Comparison of ENCODE assay signal across 24 cellular contexts in the genomic region with DNA sequence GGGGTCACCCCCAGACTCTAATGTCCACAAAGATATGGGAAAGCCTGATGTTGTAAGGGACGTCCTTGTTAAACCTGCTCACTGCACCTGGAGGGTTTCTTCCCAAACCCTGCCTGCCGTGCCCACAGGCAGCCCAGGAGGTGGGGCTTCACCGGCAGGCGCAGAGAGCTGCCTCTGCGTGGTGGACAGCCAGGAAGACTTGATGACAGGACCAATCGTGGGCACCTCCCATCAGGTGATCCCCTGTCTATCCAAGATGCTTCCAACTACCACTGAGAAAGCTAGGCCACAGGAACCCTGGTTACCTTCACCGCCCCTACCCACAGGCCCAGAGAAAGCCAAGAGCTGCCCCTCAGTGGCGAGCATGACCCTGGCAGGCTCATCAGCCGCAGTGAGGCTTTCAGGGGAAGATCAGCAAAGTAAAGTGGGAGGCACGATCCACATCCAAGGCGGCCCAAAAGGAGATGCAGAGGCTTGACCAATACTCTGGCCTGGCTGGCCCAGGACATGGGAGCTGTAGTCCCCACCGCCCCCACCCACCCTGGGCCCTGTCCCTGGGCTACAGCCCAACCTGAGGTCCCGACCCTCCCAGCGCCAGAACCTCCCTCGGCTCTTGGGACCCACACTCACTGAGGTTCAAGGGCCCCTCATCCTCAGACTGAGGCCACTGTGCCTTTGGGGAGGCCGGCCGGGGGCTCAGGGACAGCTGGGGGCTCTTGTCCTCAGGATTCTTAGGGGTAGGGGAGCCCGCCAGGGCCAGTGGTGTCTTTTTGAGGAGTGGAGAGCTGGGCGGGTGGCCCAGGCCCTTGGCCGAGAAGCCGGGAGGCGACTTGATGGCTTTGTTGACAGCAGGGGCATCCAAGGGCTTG. TPM values are rescaled to one million over a fixed set of nuclear protein-coding genes. Genes with fewer than 3 reads are reported as not detected.
DNase-seq lines count a peak whose midpoint lies in the region; ATAC-seq and TF ChIP-seq lines count a peak whose summit lies in the region.
"Had no signal": no experiment of that assay in that cellular context is flagged by ENCODE, and none has a peak within 500 bp of the region (broad histone marks: within the 10 kb centered on the region; RNA-seq: fewer than 3 reads in every experiment).

No MANE protein-coding gene starts in this region.

- TF ChIP-seq CTCF in left ventricle myocardium inferior (IDR thresholded peaks at IDR 0.05; ENCODE audit: borderline replicate concordance) (no peak), DND-41 (IDR thresholded peaks at IDR 0.05; ENCODE audit: borderline replicate concordance, extremely low read depth, low read length, poor library complexity, severe bottlenecking) (no peak), mucosa of descending colon (IDR thresholded peaks at IDR 0.05) (no peak)

- intact Hi-C loops in left ventricle myocardium superior (cut with micrococcal nuclease) (no loop called here), left ventricle myocardium inferior (cut with micrococcal nuclease) (no loop called here), mucosa of descending colon (cut with DNase I, micrococcal nuclease) (no loop called here)

- H2AFZ ChIP-seq in DND-41 (ENCODE audit: low read depth, low read length) (no peak overlapping the region), mesenchymal stem cell (ENCODE audit: low read depth, low read length) (no peak overlapping the region), trophoblast cell (ENCODE audit: insufficient read depth, low read length, poor library complexity) (no peak overlapping the region)

- H2AK5ac ChIP-seq in mesenchymal stem cell (ENCODE audit: low read length, severe bottlenecking) (no peak overlapping the region), trophoblast cell (ENCODE audit: low read length) (no peak overlapping the region)

- DNase-seq in left ventricle myocardium superior (no peak), left ventricle myocardium inferior (no peak), DND-41 (no peak), mesenchymal stem cell (no peak), trophoblast cell (no peak), mucosa of descending colon (no peak), NCI-H128 (lab: John Stamatoyannopoulos, UW; ENCODE audit: unreplicated experiment) (no peak)
- DNase-seq: BE2C; CD4-positive, alpha-beta memory T cell; Kasumi-1; NCI-H1417; NCI-H1694 treated with DMSO at 0.1 percent for 48 hours; NCI-H2081 treated with DMSO at 0.1 percent for 48 hours; NCI-H2171 treated with DMSO at 0.1 percent for 48 hours; NCI-H446; NCI-H526 treated with DMSO at 0.1 percent for 48 hours; SIG-M5; SK-N-SH had no signal

- H4K91ac ChIP-seq in mesenchymal stem cell (ENCODE audit: low read length) (no peak overlapping the region), trophoblast cell (ENCODE audit: low read depth, low read length) (no peak overlapping the region)

- H3K23ac ChIP-seq in mesenchymal stem cell (ENCODE audit: low read length in 2 of 2): no peak overlapping the region
- H3K23ac ChIP-seq in trophoblast cell (ENCODE audit: low read length): no peak overlapping the region

- no peak overlapping the region for H4K12ac ChIP-seq in trophoblast cell (ENCODE audit: low read depth, low read length)

- peaks cover 56% of the 10 kb centered on the region for H4K20me1 ChIP-seq in DND-41 (ENCODE audit: insufficient read depth, low read length)

- H3K27ac ChIP-seq in left ventricle myocardium inferior (replicated peaks) (no peak overlapping the region), DND-41 (ENCODE audit: low read length) (no peak overlapping the region), mesenchymal stem cell (ENCODE audit: low read length, poor library complexity, severe bottlenecking) (no peak overlapping the region), trophoblast cell (ENCODE audit: low read depth, low read length) (no peak overlapping the region)

- H3K36me3 ChIP-seq in left ventricle myocardium inferior: peaks cover 38% of the 10 kb centered on the region
- H3K36me3 ChIP-seq in DND-41 (ENCODE audit: insufficient read depth, low read length): peaks cover 67% of the 10 kb centered on the region
- peaks cover 39 to 68% of the 10 kb centered on the region in 2 experiments for H3K36me3 ChIP-seq in mesenchymal stem cell (ENCODE audit: control insufficient read depth in 1 of 2, insufficient read depth in 2 of 2, low read depth in 1 of 2, low read length in 2 of 2)
- H3K36me3 ChIP-seq in trophoblast cell (ENCODE audit: control insufficient read depth in 1 of 2, insufficient read depth in 2 of 2, low read length in 2 of 2): peaks cover 49 to 58% of the 10 kb centered on the region in 2 experiments
- H3K36me3 ChIP-seq in mucosa of descending colon (ENCODE audit: low read depth): no peaks in the 10 kb centered on the region

- H3K14ac ChIP-seq in mesenchymal stem cell (ENCODE audit: low read length in 2 of 2) (no peak overlapping the region), trophoblast cell (ENCODE audit: low read length) (no peak overlapping the region)

- H3K79me2 ChIP-seq in DND-41 (ENCODE audit: insufficient read depth, low read length) (peaks cover 58% of the 10 kb centered on the region), trophoblast cell (ENCODE audit: control insufficient read depth, insufficient read depth, low read length, poor library complexity) (peaks cover 19% of the 10 kb centered on the region)

- H2BK12ac ChIP-seq in mesenchymal stem cell (ENCODE audit: low read length in 2 of 2) (no peak overlapping the region), trophoblast cell (ENCODE audit: low read length) (no peak overlapping the region)

- H3K27me3 ChIP-seq in left ventricle myocardium inferior (ENCODE audit: low read depth) (no peaks in the 10 kb centered on the region), DND-41 (ENCODE audit: insufficient read depth, low read length, poor library complexity) (no peaks in the 10 kb centered on the region), mesenchymal stem cell (ENCODE audit: control insufficient read depth in 1 of 2, insufficient read depth in 1 of 2, low read length in 2 of 2) (no peaks in the 10 kb centered on the region), trophoblast cell (ENCODE audit: insufficient read depth, low read length) (no peaks in the 10 kb centered on the region)
- H3K27me3 ChIP-seq: BE2C had no signal

- H2BK5ac ChIP-seq in mesenchymal stem cell (ENCODE audit: low read depth, low read length, poor library complexity, severe bottlenecking) (no peak overlapping the region), trophoblast cell (ENCODE audit: low read depth, low read length, poor library complexity) (no peak overlapping the region)

- H3K9ac ChIP-seq in DND-41 (ENCODE audit: low read depth, low read length) (no peak overlapping the region), mesenchymal stem cell (ENCODE audit: low read length) (no peak overlapping the region), trophoblast cell (ENCODE audit: low read length) (no peak overlapping the region)
- H3K9ac ChIP-seq: SK-N-SH had no signal

- peak overlapping the region; percentile 30 for H2BK15ac ChIP-seq in mesenchymal stem cell (ENCODE audit: low read depth, poor library complexity, severe bottlenecking)

- WGBS in mesenchymal stem cell: 96% methylated on average over 22 of the region's 22 CpGs
- WGBS in trophoblast cell (ENCODE audit: extremely low coverage, insufficient coverage, insufficient read length): no CpG with 5 or more reads among the region's 22 CpGs

- H3K4me3 ChIP-seq in left ventricle myocardium inferior (no peak overlapping the region), DND-41 (ENCODE audit: low read depth in 1 of 2, low read length in 2 of 2) (no peak overlapping the region), mesenchymal stem cell (ENCODE audit: insufficient read depth in 1 of 2, low read depth in 1 of 2, low read length in 2 of 2) (no peak overlapping the region), trophoblast cell (ENCODE audit: low read depth, low read length) (no peak overlapping the region), mucosa of descending colon (no peak overlapping the region)

- peaks cover 53% of the 10 kb centered on the region for H3K4me1 ChIP-seq in left ventricle myocardium inferior
- H3K4me1 ChIP-seq in DND-41 (ENCODE audit: insufficient read depth, low read length): peaks cover 40% of the 10 kb centered on the region
- H3K4me1 ChIP-seq in mesenchymal stem cell (ENCODE audit: control insufficient read depth, insufficient read depth, low read depth, low read length): peaks cover 23% of the 10 kb centered on the region
- H3K4me1 ChIP-seq in trophoblast cell (ENCODE audit: control insufficient read depth in 1 of 2, insufficient read depth in 2 of 2, low read length in 2 of 2): peaks cover 12 to 14% of the 10 kb centered on the region in 2 experiments
- peaks cover 25% of the 10 kb centered on the region for H3K4me1 ChIP-seq in mucosa of descending colon (ENCODE audit: low read depth)

- H3K79me1 ChIP-seq in mesenchymal stem cell (replicated peaks; ENCODE audit: low read length, poor library complexity, severe bottlenecking) (peaks cover 41% of the 10 kb centered on the region), trophoblast cell (ENCODE audit: low read length) (peaks cover 9% of the 10 kb centered on the region)

- H3K9me3 ChIP-seq in left ventricle myocardium inferior (replicated peaks) (no peaks in the 10 kb centered on the region), DND-41 (ENCODE audit: insufficient read depth, low read length, severe bottlenecking) (no peaks in the 10 kb centered on the region), mesenchymal stem cell (ENCODE audit: control insufficient read depth, low read length) (no peaks in the 10 kb centered on the region), trophoblast cell (ENCODE audit: insufficient read depth, low read depth, low read length) (no peaks in the 10 kb centered on the region), mucosa of descending colon (no peaks in the 10 kb centered on the region)
- H3K9me3 ChIP-seq: BE2C, SK-N-SH had no signal

- ATAC-seq in left ventricle myocardium superior (peak; percentile 15), DND-41 (ENCODE audit: insufficient read depth, low read depth) (no peak), HG02798 (IDR thresholded peaks at IDR 0.05; ENCODE audit: poor library complexity, unreplicated experiment) (no peak), mucosa of descending colon (no peak)
- ATAC-seq: HCT116 had no signal

- H4K8ac ChIP-seq in mesenchymal stem cell (ENCODE audit: low read length) (no peak overlapping the region), trophoblast cell (ENCODE audit: low read depth, low read length) (no peak overlapping the region)

- H3K4ac ChIP-seq in mesenchymal stem cell (ENCODE audit: low read depth in 1 of 2, low read length in 2 of 2) (no peak overlapping the region), trophoblast cell (ENCODE audit: low read depth, low read length) (peak overlapping the region; percentile 61)

- H3K4me2 ChIP-seq in DND-41 (ENCODE audit: insufficient read depth, low read length) (peak overlapping the region; percentile 93; the same call in 1 of the 2 replicates), mesenchymal stem cell (ENCODE audit: low read length, poor library complexity, severe bottlenecking) (no peak overlapping the region), trophoblast cell (ENCODE audit: low read length) (no peak overlapping the region)
- H3K4me2 ChIP-seq: SK-N-SH had no signal

- no peak overlapping the region for H3K18ac ChIP-seq in mesenchymal stem cell (ENCODE audit: low read depth in 1 of 2, low read length in 2 of 2)
- no peak overlapping the region for H3K18ac ChIP-seq in trophoblast cell (ENCODE audit: low read length)

- H2BK120ac ChIP-seq in mesenchymal stem cell (ENCODE audit: low read depth, low read length): no peak overlapping the region
- H2BK120ac ChIP-seq in trophoblast cell (ENCODE audit: insufficient read depth, low read length, poor library complexity): no peak overlapping the region

RNA-seq across cellular contexts. Expression of a gene that starts 10.4 kb away (rescaled TPM):
- 82.5 TPM for total RNA-seq in left ventricle myocardium superior
- total RNA-seq in left ventricle myocardium inferior: 74.5 TPM
- polyA plus RNA-seq in mesenchymal stem cell (2013, experiment 1 of 2): 54.6 TPM
- polyA plus RNA-seq in mesenchymal stem cell (2013, experiment 2 of 2): 48.4 TPM
- polyA plus RNA-seq in trophoblast cell (2013): 92.6 and 94.5 TPM in 2 replicates
- 100 to 1,000 TPM in 1 of 3 donors, 10 to 100 TPM in 2; 74.4 to 111 (median 96.0) TPM for total RNA-seq in mucosa of descending colon

RNA-seq across cellular contexts. Expression of a gene that starts 20.6 kb away (rescaled TPM):
- total RNA-seq in left ventricle myocardium superior (32.2 TPM), left ventricle myocardium inferior (25.3 TPM), mucosa of descending colon (10 to 100 TPM; 26.7 to 39.9 (median 28.1) TPM)
- polyA plus RNA-seq in mesenchymal stem cell (2013, experiment 1 of 2): 35.6 TPM
- polyA plus RNA-seq in mesenchymal stem cell (2013, experiment 2 of 2): 34.6 TPM
- polyA plus RNA-seq in trophoblast cell (2013): 31.0 and 32.1 TPM in 2 replicates

RNA-seq across cellular contexts. Expression of a gene that starts 35.2 kb away (rescaled TPM):
- total RNA-seq in left ventricle myocardium superior (2.0 TPM), left ventricle myocardium inferior (1.5 TPM), mucosa of descending colon (1 to 10 TPM; 4.0 to 5.2 (median 5.1) TPM)
- 0.12 TPM for polyA plus RNA-seq in mesenchymal stem cell (2013, experiment 1 of 2)
- polyA plus RNA-seq in mesenchymal stem cell (2013, experiment 2 of 2): 0.18 TPM
- polyA plus RNA-seq in trophoblast cell (2013): 0.01 TPM in 1 of 2 replicates, not detected in the other
- total RNA-seq: Daoy, MCF 10A had no signal

RNA-seq across cellular contexts. Expression of a gene that starts 49.6 kb away (rescaled TPM):
- total RNA-seq in left ventricle myocardium superior (24.0 TPM), left ventricle myocardium inferior (21.8 TPM), mucosa of descending colon (10 to 100 TPM; 37.8 to 50.0 (median 41.3) TPM)
- 15.4 TPM for polyA plus RNA-seq in mesenchymal stem cell (2013, experiment 1 of 2)
- polyA plus RNA-seq in mesenchymal stem cell (2013, experiment 2 of 2): 14.1 TPM
- polyA plus RNA-seq in trophoblast cell (2013): 40.6 and 42.9 TPM in 2 replicates

RNA-seq across cellular contexts. Expression of a gene that starts 50.1 kb away (rescaled TPM):
- not detected for total RNA-seq in left ventricle myocardium superior
- total RNA-seq in left ventricle myocardium inferior: not detected
- not detected for polyA plus RNA-seq in mesenchymal stem cell (2013, experiment 1 of 2)
- not detected for polyA plus RNA-seq in mesenchymal stem cell (2013, experiment 2 of 2)
- polyA plus RNA-seq in trophoblast cell (2013): not detected in 2 replicates
- total RNA-seq in mucosa of descending colon: not detected
- total RNA-seq: H1, MCF 10A had no signal
- polyA plus RNA-seq: H1, IgD-negative memory B cell, SK-N-SH had no signal
